Comparison of ENCODE assay signal across 8 cellular contexts in genomic region chr5:133026664-133027153, GRCh38. TPM values are rescaled to one million over a fixed set of nuclear protein-coding genes. Genes with fewer than 3 reads are reported as not detected.
A peak's percentile ranks its signal among the peaks of the same experiment; 100 is the strongest.
DNase-seq lines count a peak whose midpoint lies in the region; ATAC-seq and TF ChIP-seq lines count a peak whose summit lies in the region.

No MANE protein-coding gene starts in this region.

- H3K27me3 ChIP-seq in iPS-15b (ENCODE audit: control insufficient read depth, insufficient read depth, low read length): no peaks in the 10 kb centered on the region

- no peak for DNase-seq in HFF-Myc (ENCODE audit: extremely low read depth, low read depth)
- no peak for DNase-seq in activated CD8-positive, alpha-beta T cell treated with anti-CD3 and anti-CD28 coated beads, Interleukin-2, amount 10 ng/mL, durations not matched to agents 7 days and 5 days
- DNase-seq in stimulated activated effector memory CD8-positive, alpha-beta T cell treated with anti-CD3 and anti-CD28 coated beads, Interleukin-12 subunit alpha, Interleukin-12 subunit beta, amount 100 ng/mL, for 72 hours (ENCODE audit: low spot score in 2 of 2): no peak
- DNase-seq in cerebellar cortex (ENCODE audit: low spot score): no peak
- no peak for DNase-seq in NCI-H1694 (lab: John Stamatoyannopoulos, UW)

- H3K36me3 ChIP-seq in iPS-15b (ENCODE audit: control insufficient read depth, insufficient read depth, low read length): no peaks in the 10 kb centered on the region

- POLR2A ChIA-PET in activated CD8-positive, alpha-beta T cell treated with anti-CD3 and anti-CD28 coated beads, Interleukin-2, amount 10 ng/mL, durations not matched to agents 7 days and 5 days (lab: Charles Lee): interaction anchor here (4.4 kb wide), 1 partner anchor 25 kb away, joined by 32 read pairs; the partner anchor contains the start of gene HSPA4

- TF ChIP-seq CTCF in HFF-Myc (IDR thresholded peaks at IDR 0.05; ENCODE audit: low read depth, low read length, missing control alignments): no peak

- H3K9me3 Mint-ChIP-seq in activated CD8-positive, alpha-beta T cell treated with anti-CD3 and anti-CD28 coated beads, Interleukin-2, amount 10 ng/mL, durations not matched to agents 7 days and 5 days (ENCODE audit: insufficient read depth): no peaks in the 10 kb centered on the region
- no peaks in the 10 kb centered on the region for H3K9me3 Mint-ChIP-seq in stimulated activated effector memory CD8-positive, alpha-beta T cell treated with anti-CD3 and anti-CD28 coated beads, Interleukin-12 subunit alpha, Interleukin-12 subunit beta, amount 100 ng/mL, for 72 hours

- H3K4me1 Mint-ChIP-seq in activated CD8-positive, alpha-beta T cell treated with anti-CD3 and anti-CD28 coated beads, Interleukin-2, amount 10 ng/mL, durations not matched to agents 7 days and 5 days (ENCODE audit: low read depth): peaks cover 18% of the 10 kb centered on the region
- peaks cover 20% of the 10 kb centered on the region for H3K4me1 Mint-ChIP-seq in stimulated activated effector memory CD8-positive, alpha-beta T cell treated with anti-CD3 and anti-CD28 coated beads, Interleukin-12 subunit alpha, Interleukin-12 subunit beta, amount 100 ng/mL, for 72 hours

- no peak for ATAC-seq in activated CD8-positive, alpha-beta T cell treated with anti-CD3 and anti-CD28 coated beads, Interleukin-2, amount 10 ng/mL, durations not matched to agents 7 days and 5 days
- no peak for ATAC-seq in stimulated activated effector memory CD8-positive, alpha-beta T cell treated with anti-CD3 and anti-CD28 coated beads, Interleukin-12 subunit alpha, Interleukin-12 subunit beta, amount 100 ng/mL, for 72 hours
- ATAC-seq in GM18517 (IDR thresholded peaks at IDR 0.05; ENCODE audit: unreplicated experiment) (no peak), HG03196 (IDR thresholded peaks at IDR 0.05; ENCODE audit: unreplicated experiment) (no peak)

- H3K27me3 Mint-ChIP-seq in activated CD8-positive, alpha-beta T cell treated with anti-CD3 and anti-CD28 coated beads, Interleukin-2, amount 10 ng/mL, durations not matched to agents 7 days and 5 days (ENCODE audit: low read depth): peaks cover 1% of the 10 kb centered on the region

- no peak overlapping the region for H3K27ac Mint-ChIP-seq in activated CD8-positive, alpha-beta T cell treated with anti-CD3 and anti-CD28 coated beads, Interleukin-2, amount 10 ng/mL, durations not matched to agents 7 days and 5 days
- H3K27ac Mint-ChIP-seq in stimulated activated effector memory CD8-positive, alpha-beta T cell treated with anti-CD3 and anti-CD28 coated beads, Interleukin-12 subunit alpha, Interleukin-12 subunit beta, amount 100 ng/mL, for 72 hours: peak overlapping the region; percentile 95

- H3K36me3 Mint-ChIP-seq in activated CD8-positive, alpha-beta T cell treated with anti-CD3 and anti-CD28 coated beads, Interleukin-2, amount 10 ng/mL, durations not matched to agents 7 days and 5 days (ENCODE audit: low read depth): peaks cover 8% of the 10 kb centered on the region
- peaks cover 34% of the 10 kb centered on the region for H3K36me3 Mint-ChIP-seq in stimulated activated effector memory CD8-positive, alpha-beta T cell treated with anti-CD3 and anti-CD28 coated beads, Interleukin-12 subunit alpha, Interleukin-12 subunit beta, amount 100 ng/mL, for 72 hours

- peaks cover 3% of the 10 kb centered on the region for H3K4me1 ChIP-seq in iPS-15b (ENCODE audit: control insufficient read depth, insufficient read depth, low read length)

- peak overlapping the region; percentile 88 for H3K4me3 Mint-ChIP-seq in activated CD8-positive, alpha-beta T cell treated with anti-CD3 and anti-CD28 coated beads, Interleukin-2, amount 10 ng/mL, durations not matched to agents 7 days and 5 days
- H3K4me3 Mint-ChIP-seq in stimulated activated effector memory CD8-positive, alpha-beta T cell treated with anti-CD3 and anti-CD28 coated beads, Interleukin-12 subunit alpha, Interleukin-12 subunit beta, amount 100 ng/mL, for 72 hours: peak overlapping the region; percentile 90

- no peaks in the 10 kb centered on the region for H3K9me3 ChIP-seq in iPS-15b (ENCODE audit: control insufficient read depth, insufficient read depth, low read length)

- H3K4me3 ChIP-seq in HFF-Myc (replicated peaks; ENCODE audit: low read depth, low read length) (peak overlapping the region; percentile 93), iPS-15b (ENCODE audit: low read depth, low read length) (peak overlapping the region; percentile 43)

- CTCF ChIA-PET in activated CD8-positive, alpha-beta T cell treated with anti-CD3 and anti-CD28 coated beads, Interleukin-2, amount 10 ng/mL, durations not matched to agents 7 days and 5 days (lab: Charles Lee): interaction anchor here (0.7 kb wide), 1 partner anchor 120 kb away, joined by 3 read pairs; no protein-coding TSS in a partner anchor

- no peak overlapping the region for H3K9ac ChIP-seq in iPS-15b (ENCODE audit: low read depth, low read length)

RNA-seq across cellular contexts. Expression of gene ZCCHC10, which starts 0.4 kb away (rescaled TPM):
- total RNA-seq in activated CD8-positive, alpha-beta T cell treated with anti-CD3 and anti-CD28 coated beads, Interleukin-2, amount 10 ng/mL, durations not matched to agents 7 days and 5 days: 10 to 100 TPM; 27.2 to 29.5 TPM

RNA-seq across cellular contexts. Expression of gene HSPA4, which starts 25.1 kb away (rescaled TPM):
- total RNA-seq in activated CD8-positive, alpha-beta T cell treated with anti-CD3 and anti-CD28 coated beads, Interleukin-2, amount 10 ng/mL, durations not matched to agents 7 days and 5 days: 100 to 1,000 TPM; 106 to 108 TPM
